Comparison of ENCODE assay signal across 8 cellular contexts in genomic region chr22:43343262-43343988, GRCh38. TPM values are rescaled to one million over a fixed set of nuclear protein-coding genes. Genes with fewer than 3 reads are reported as not detected.
DNase-seq lines count a peak whose midpoint lies in the region; ATAC-seq lines count a peak whose summit lies in the region.

TSS of gene SCUBE1 (minus strand) at chr22:43343372. CDS start at chr22:43343261, 111 bp downstream.

- no peak within 1 kb of the TSS for H2AK5ac ChIP-seq in mesendoderm (ENCODE audit: low read length)

- H4K5ac ChIP-seq in mesendoderm (ENCODE audit: low read length): no peak within 1 kb of the TSS

- H3K4ac ChIP-seq in mesendoderm (ENCODE audit: low read depth, low read length): no peak within 1 kb of the TSS

- POLR2A ChIA-PET in activated CD4-positive, alpha-beta T cell treated with anti-CD3 and anti-CD28 coated beads for 36 hours (lab: Charles Lee): no interaction called here

- no peaks in the 10 kb centered on the region for H3K79me1 ChIP-seq in mesendoderm (ENCODE audit: low read length)

- H3K23ac ChIP-seq in mesendoderm (ENCODE audit: low read length): no peak within 1 kb of the TSS

- no peak within 1 kb of the TSS for H3K27ac Mint-ChIP-seq in activated CD4-positive, alpha-beta T cell treated with anti-CD3 and anti-CD28 coated beads for 36 hours
- H3K27ac Mint-ChIP-seq in stimulated activated naive B cell treated with anti-CD40 and anti-IgM and Interleukin-4, amounts not matched to agents 10 μg/mL and 1 μg/mL and 100 μg/mL, for 72 hours: no peak within 1 kb of the TSS

- H3K27ac ChIP-seq in mesendoderm (ENCODE audit: low read depth, low read length): no peak within 1 kb of the TSS

- peaks cover 41% of the 10 kb centered on the region for H3K27me3 Mint-ChIP-seq in activated CD4-positive, alpha-beta T cell treated with anti-CD3 and anti-CD28 coated beads for 36 hours
- peaks cover 57 to 67% of the 10 kb centered on the region in 2 donors for H3K27me3 Mint-ChIP-seq in stimulated activated naive B cell treated with anti-CD40 and anti-IgM and Interleukin-4, amounts not matched to agents 10 μg/mL and 1 μg/mL and 100 μg/mL, for 72 hours

- no peak within 1 kb of the TSS for H2BK5ac ChIP-seq in mesendoderm (ENCODE audit: low read length)

- intact Hi-C loops in activated CD4-positive, alpha-beta T cell treated with anti-CD3 and anti-CD28 coated beads for 36 hours (cut with DNase I, micrococcal nuclease): no loop called here

- no peak within 1 kb of the TSS for H4K8ac ChIP-seq in mesendoderm (ENCODE audit: low read depth, low read length)

- peaks cover 8% of the 10 kb centered on the region for H3K4me1 Mint-ChIP-seq in activated CD4-positive, alpha-beta T cell treated with anti-CD3 and anti-CD28 coated beads for 36 hours
- peaks cover 17 to 26% of the 10 kb centered on the region in 2 donors for H3K4me1 Mint-ChIP-seq in stimulated activated naive B cell treated with anti-CD40 and anti-IgM and Interleukin-4, amounts not matched to agents 10 μg/mL and 1 μg/mL and 100 μg/mL, for 72 hours

- no peaks in the 10 kb centered on the region for H3K36me3 ChIP-seq in mesendoderm (ENCODE audit: control insufficient read depth, insufficient read depth, low read length)

- no CpG with 5 or more reads among the region's 87 CpGs for WGBS in mesendoderm (ENCODE audit: extremely low coverage, insufficient coverage, low lambda C conversion rate)

- no peaks in the 10 kb centered on the region for H3K36me3 Mint-ChIP-seq in activated CD4-positive, alpha-beta T cell treated with anti-CD3 and anti-CD28 coated beads for 36 hours (ENCODE audit: low read depth)
- H3K36me3 Mint-ChIP-seq in stimulated activated naive B cell treated with anti-CD40 and anti-IgM and Interleukin-4, amounts not matched to agents 10 μg/mL and 1 μg/mL and 100 μg/mL, for 72 hours: peaks cover 2 to 3% of the 10 kb centered on the region in 2 donors

- no peak within 1 kb of the TSS for H3K9ac ChIP-seq in mesendoderm (ENCODE audit: low read length)

- no peak within 1 kb of the TSS for H3K56ac ChIP-seq in mesendoderm (ENCODE audit: low read length)

- peak; percentile 64 for DNase-seq in COLO668 (lab: John Stamatoyannopoulos, UW; ENCODE audit: unreplicated experiment)
- DNase-seq in NCI-H1092 treated with DMSO at 0.1 percent for 48 hours (lab: John Stamatoyannopoulos, UW): peak; percentile 6
- DNase-seq in activated CD4-positive, alpha-beta T cell treated with anti-CD3 and anti-CD28 coated beads for 36 hours: peak; percentile 68
- DNase-seq in dermis microvascular lymphatic vessel endothelial cell (ENCODE audit: low read depth in 2 of 2): peak; percentile 15 to 62
- DNase-seq in mesendoderm: peak; percentile 66
- peak; percentile 20 for DNase-seq in stimulated activated naive B cell treated with anti-CD40 and anti-IgM and Interleukin-4, amounts not matched to agents 10 μg/mL and 1 μg/mL and 100 μg/mL, for 72 hours
- DNase-seq in SKM-1 treated with dmso at 0.1 percent for 144 hours (lab: John Stamatoyannopoulos, UW; ENCODE audit: unreplicated experiment): no peak

- CTCF ChIA-PET in activated CD4-positive, alpha-beta T cell treated with anti-CD3 and anti-CD28 coated beads for 36 hours (lab: Charles Lee): interaction anchor here (0.6 to 4.7 kb wide), 3 partner anchors 70 to 143 kb away, joined by 3 to 36 read pairs (median 3); no protein-coding TSS in a partner anchor

- peaks cover 8% of the 10 kb centered on the region for H3K27me3 ChIP-seq in mesendoderm (ENCODE audit: insufficient read depth, low read length, poor library complexity)

- H3K9me3 Mint-ChIP-seq in activated CD4-positive, alpha-beta T cell treated with anti-CD3 and anti-CD28 coated beads for 36 hours (ENCODE audit: low read depth): no peaks in the 10 kb centered on the region
- no peaks in the 10 kb centered on the region for H3K9me3 Mint-ChIP-seq in stimulated activated naive B cell treated with anti-CD40 and anti-IgM and Interleukin-4, amounts not matched to agents 10 μg/mL and 1 μg/mL and 100 μg/mL, for 72 hours

- no peak within 1 kb of the TSS for H3K18ac ChIP-seq in mesendoderm (ENCODE audit: low read length)

- ATAC-seq in activated CD4-positive, alpha-beta T cell treated with anti-CD3 and anti-CD28 coated beads for 36 hours: peak; percentile 68
- peak; percentile 62 to 68 for ATAC-seq in stimulated activated naive B cell treated with anti-CD40 and anti-IgM and Interleukin-4, amounts not matched to agents 10 μg/mL and 1 μg/mL and 100 μg/mL, for 72 hours (replicated peaks)
- no peak for ATAC-seq in HG02973 (IDR thresholded peaks at IDR 0.05; ENCODE audit: unreplicated experiment)

- H3K4me1 ChIP-seq in mesendoderm (ENCODE audit: control insufficient read depth, low read depth, low read length): no peaks in the 10 kb centered on the region

- H3K79me2 ChIP-seq in mesendoderm (ENCODE audit: control insufficient read depth, insufficient read depth, low read length): no peaks in the 10 kb centered on the region

- H2BK15ac ChIP-seq in mesendoderm (replicated peaks; ENCODE audit: low read depth): no peak within 1 kb of the TSS

- H3K4me2 ChIP-seq in mesendoderm (ENCODE audit: low read length): no peak within 1 kb of the TSS

- no peak within 1 kb of the TSS for H3K4me3 ChIP-seq in mesendoderm (ENCODE audit: low read length)

- no peak within 1 kb of the TSS for H2BK120ac ChIP-seq in mesendoderm (ENCODE audit: low read depth, low read length)

- H3K4me3 Mint-ChIP-seq in activated CD4-positive, alpha-beta T cell treated with anti-CD3 and anti-CD28 coated beads for 36 hours: peak within 1 kb of the TSS; percentile 10
- peak within 1 kb of the TSS; percentile 12 to 33 for H3K4me3 Mint-ChIP-seq in stimulated activated naive B cell treated with anti-CD40 and anti-IgM and Interleukin-4, amounts not matched to agents 10 μg/mL and 1 μg/mL and 100 μg/mL, for 72 hours

RNA-seq across cellular contexts. Expression of gene SCUBE1, which starts in this region (rescaled TPM):
- total RNA-seq in activated CD4-positive, alpha-beta T cell treated with anti-CD3 and anti-CD28 coated beads for 36 hours: not detected
- total RNA-seq in dermis microvascular lymphatic vessel endothelial cell: 0.51 and 0.89 TPM in 2 replicates
- 0.70 TPM for polyA plus RNA-seq in mesendoderm (2013, experiment 1 of 2)
- 0.66 TPM for polyA plus RNA-seq in mesendoderm (2013, experiment 2 of 2)

Comparison
In these comparisons a context has a peak if more than half of its experiments do, and no peak if none do; other contexts are left out.
1. Peak in DNase-seq and ATAC-seq in activated CD4-positive, alpha-beta T cell treated with anti-CD3 and anti-CD28 coated beads for 36 hours; RNA of the gene not detected or under 1 TPM.
2. Peak in DNase-seq in dermis microvascular lymphatic vessel endothelial cell; RNA of the gene not detected or under 1 TPM.